Comparison of ENCODE assay signal across 23 cellular contexts in the genomic region with DNA sequence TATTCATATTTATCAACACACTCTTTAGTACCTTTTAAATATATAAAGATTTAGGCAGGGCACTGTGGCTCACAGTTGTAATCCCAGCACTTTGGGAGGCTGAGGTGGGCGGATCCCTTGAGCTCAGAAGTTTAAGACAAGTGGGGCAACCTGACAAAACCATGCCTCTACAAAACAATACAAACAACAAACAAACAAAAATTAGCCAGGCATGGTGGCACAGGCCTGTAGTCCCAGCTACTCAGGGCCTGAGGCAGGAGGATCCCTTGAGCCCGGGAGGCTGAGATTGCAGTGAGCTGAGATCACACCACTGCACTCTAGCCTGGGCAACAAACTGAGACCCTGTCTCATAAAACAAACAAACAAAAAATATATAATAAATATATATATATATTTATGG.
DNase-seq lines count a peak whose midpoint lies in the region; ATAC-seq, FAIRE-seq and TF ChIP-seq lines count a peak whose summit lies in the region.
"Had no signal": no experiment of that assay in that cellular context is flagged by ENCODE, and none has a peak within 500 bp of the region (broad histone marks: within the 10 kb centered on the region; RNA-seq: fewer than 3 reads in every experiment).

No MANE protein-coding gene starts in this region.

- RAD21 ChIA-PET in HCT116 (lab: Charles Lee; ENCODE audit: low non-redundant PET in 1 of 2, low total read pairs in 2 of 2, uncharacterized antibody in 2 of 2, unreplicated experiment in 2 of 2), result no interaction called here

- H2BK12ac ChIP-seq in H1 (ENCODE audit: low read depth, low read length), result no peak overlapping the region

- H3K9me3 Mint-ChIP-seq in neural progenitor cell, result no peaks in the 10 kb centered on the region

- H3K27ac Mint-ChIP-seq in neural progenitor cell, result no peak overlapping the region
- H3K27ac Mint-ChIP-seq: B cell; CD4-positive, CD25-positive, alpha-beta regulatory T cell; CD8-positive, alpha-beta T cell had no signal

- no peak overlapping the region for H2BK120ac ChIP-seq in H1 (replicated peaks; ENCODE audit: low read depth, low read length)

- H2AFZ ChIP-seq in HCT116 (ENCODE audit: low read depth, low read length, poor library complexity, severe bottlenecking) (peak overlapping the region; percentile 40), H1 (ENCODE audit: low read length) (no peak overlapping the region), neural progenitor cell (replicated peaks) (no peak overlapping the region), HepG2 (ENCODE audit: low read length) (no peak overlapping the region)

- H3K4me1 Mint-ChIP-seq in neural progenitor cell, result peaks cover 7% of the 10 kb centered on the region
- H3K4me1 Mint-ChIP-seq: B cell; CD4-positive, CD25-positive, alpha-beta regulatory T cell had no signal

- no peak for TF ChIP-seq POLR2A in HCT116 (IDR thresholded peaks at IDR 0.05; ENCODE audit: borderline replicate concordance, extremely low read depth, insufficient read depth, insufficient read length)
- TF ChIP-seq POLR2A in H1 (IDR thresholded peaks at IDR 0.05; ENCODE audit: control extremely low read depth in 1 of 2, low read depth in 2 of 2, low read length in 2 of 2), result no peak
- TF ChIP-seq POLR2A in HepG2 (IDR thresholded peaks at IDR 0.05; ENCODE audit: insufficient read depth in 1 of 2, low read depth in 2 of 2, low read length in 2 of 2), result no peak

- no peaks in the 10 kb centered on the region for H3K27me3 ChIP-seq in HCT116 (ENCODE audit: insufficient read depth, low read length)
- H3K27me3 ChIP-seq in H1 (replicated peaks in 1 of 4; ENCODE audit: control insufficient read depth in 3 of 4, extremely low read depth in 1 of 4, insufficient read depth in 3 of 4, low read length in 3 of 4), result no peaks in the 10 kb centered on the region
- H3K27me3 ChIP-seq in neural progenitor cell, result no peaks in the 10 kb centered on the region
- H3K27me3 ChIP-seq in HepG2 (ENCODE audit: control insufficient read depth in 1 of 2, insufficient read depth in 2 of 2, low read length in 2 of 2), result no peaks in the 10 kb centered on the region
- H3K27me3 ChIP-seq: BLaER1 had no signal

- H4K5ac ChIP-seq in H1 (ENCODE audit: insufficient read length, low read depth, low read length), result no peak overlapping the region

- no peak overlapping the region for H3K23ac ChIP-seq in H1 (ENCODE audit: insufficient read length)

- TF ChIP-seq CTCF in HCT116 (IDR thresholded peaks at IDR 0.05 in 2 of 3, conservative IDR thresholded peaks at IDR 0.05 in 1 of 3; ENCODE audit: borderline replicate concordance in 1 of 3, insufficient read depth in 1 of 3, low read depth in 2 of 3, low read length in 2 of 3) (no peak), H1 (IDR thresholded peaks at IDR 0.05; ENCODE audit: control extremely low read depth in 1 of 3, insufficient read depth in 1 of 3, low read depth in 1 of 3, low read length in 3 of 3) (no peak), neural progenitor cell (IDR thresholded peaks at IDR 0.05) (no peak), HepG2 (CRISPR knock-in tag; IDR thresholded peaks at IDR 0.05) (no peak)

- no peaks in the 10 kb centered on the region for H3K27me3 Mint-ChIP-seq in neural progenitor cell (ENCODE audit: insufficient read depth, low read depth)
- H3K27me3 Mint-ChIP-seq: B cell; CD4-positive, CD25-positive, alpha-beta regulatory T cell had no signal

- intact Hi-C loops in HCT116 (cut with micrococcal nuclease), result no loop called here
- intact Hi-C loops in HepG2 (cut with micrococcal nuclease; ENCODE audit: unreplicated experiment), result no loop called here

- no peak overlapping the region for H2BK5ac ChIP-seq in H1 (ENCODE audit: low read depth, low read length)

- H4K91ac ChIP-seq in H1 (replicated peaks; ENCODE audit: insufficient read length, low read length), result no peak overlapping the region

- in situ Hi-C loops in HepG2 (cut with HindIII; ENCODE audit: extremely low pct_ligation_motif_present, low pct_unique_long_range_greater_than_20kb), result no loop called here

- FAIRE-seq in H1 (lab: Jason Lieb, UNC) (no peak), HepG2 (lab: Jason Lieb, UNC) (no peak)
- FAIRE-seq: A204.1, GM12891, GM18507 had no signal

- H4K8ac ChIP-seq in H1 (ENCODE audit: extremely low read depth, insufficient read depth, low read length), result no peak overlapping the region

- no peaks in the 10 kb centered on the region for H3K9me2 ChIP-seq in HCT116 (ENCODE audit: insufficient read depth)

- no peak overlapping the region for H2BK15ac ChIP-seq in H1 (ENCODE audit: low read length)

- H3K36me3 ChIP-seq in HCT116 (ENCODE audit: control insufficient read depth in 1 of 2, insufficient read depth in 2 of 2, low read length in 2 of 2) (no peaks in the 10 kb centered on the region), H1 (ENCODE audit: control insufficient read depth in 2 of 4, insufficient read depth in 4 of 4, low read length in 3 of 4) (no peaks in the 10 kb centered on the region), neural progenitor cell (no peaks in the 10 kb centered on the region), HepG2 (replicated peaks in 1 of 2; ENCODE audit: control insufficient read depth in 1 of 2, insufficient read depth in 2 of 2, low read length in 2 of 2) (no peaks in the 10 kb centered on the region)
- H3K36me3 ChIP-seq: BLaER1, HAP-1 had no signal

- H3K79me2 ChIP-seq in HCT116 (ENCODE audit: insufficient read depth, low read length), result no peaks in the 10 kb centered on the region
- H3K79me2 ChIP-seq in H1 (ENCODE audit: control insufficient read depth in 1 of 2, insufficient read depth in 2 of 2, low read length in 2 of 2), result no peaks in the 10 kb centered on the region
- no peaks in the 10 kb centered on the region for H3K79me2 ChIP-seq in neural progenitor cell (ENCODE audit: low read depth)
- no peaks in the 10 kb centered on the region for H3K79me2 ChIP-seq in HepG2 (ENCODE audit: insufficient read depth, low read length)

- H3K27ac ChIP-seq in HCT116 (ENCODE audit: low read depth, low read length) (no peak overlapping the region), H1 (ENCODE audit: low read depth, low read length) (no peak overlapping the region), neural progenitor cell (no peak overlapping the region), HepG2 (ENCODE audit: extremely low read length, insufficient read depth, low read length) (no peak overlapping the region)
- H3K27ac ChIP-seq: 22Rv1, BLaER1, C4-2B had no signal

- H3K23me2 ChIP-seq in H1 (ENCODE audit: low read depth, low read length), result no peaks in the 10 kb centered on the region

- ATAC-seq in HCT116 (no peak), HepG2 (no peak)
- ATAC-seq: CD8-positive, alpha-beta T cell had no signal

- CTCF ChIA-PET in HCT116 (lab: Charles Lee) (no interaction called here), H1 (lab: Charles Lee; ENCODE audit: partially characterized antibody) (no interaction called here), HepG2 (lab: Yijun Ruan, JAX; ENCODE audit: low intra/inter-chr PET ratio, low total read pairs) (no interaction called here)

- H2BK20ac ChIP-seq in H1 (ENCODE audit: low read length), result no peak overlapping the region

- H3K4me3 Mint-ChIP-seq in neural progenitor cell, result no peak overlapping the region
- H3K4me3 Mint-ChIP-seq: B cell; CD4-positive, CD25-positive, alpha-beta regulatory T cell; CD8-positive, alpha-beta T cell had no signal

- POLR2A ChIA-PET in HCT116 (lab: Charles Lee) (no interaction called here), H1 (lab: Charles Lee; ENCODE audit: partially characterized antibody) (no interaction called here), HepG2 (lab: Yijun Ruan, JAX) (no interaction called here)

- 91% methylated on average over 2 of the region's 2 CpGs; no CpG with 5 or more reads in 1 of the 2 experiments for WGBS in H1 (ENCODE audit: extremely low coverage in 1 of 2, insufficient coverage in 1 of 2, insufficient read length in 1 of 2, insufficient replicate concordance in 2 of 2, low coverage in 1 of 2, low lambda C conversion rate in 2 of 2, missing lambda C conversion rate in 1 of 2), 2 experiments
- 3% methylated on average over 2 of the region's 2 CpGs for WGBS in HepG2 (ENCODE audit: low lambda C conversion rate)

- TF ChIP-seq EP300 in H1 (IDR thresholded peaks at IDR 0.05; ENCODE audit: borderline replicate concordance in 1 of 2, low read depth in 2 of 2, low read length in 2 of 2), result no peak
- no peak for TF ChIP-seq EP300 in HepG2 (IDR thresholded peaks at IDR 0.05; ENCODE audit: low read depth in 2 of 2, low read length in 2 of 2)
- no peak for TF ChIP-seq EP300 in HepG2 (CRISPR knock-in tag; IDR thresholded peaks at IDR 0.05; ENCODE audit: borderline replicate concordance)

- no peaks in the 10 kb centered on the region for H3K36me3 Mint-ChIP-seq in neural progenitor cell
- H3K36me3 Mint-ChIP-seq: CD4-positive, CD25-positive, alpha-beta regulatory T cell; CD8-positive, alpha-beta T cell had no signal

- BruUV-seq in HCT116 (replicated peaks; lab: Mats Ljungman, UMichigan) (no TSS peak), HepG2 (replicated peaks; lab: Mats Ljungman, UMichigan) (no TSS peak)

- no peak overlapping the region for H3K56ac ChIP-seq in H1 (replicated peaks; ENCODE audit: insufficient read length, low read depth, low read length)

- TF ChIP-seq RAD21 in HCT116 (IDR thresholded peaks at IDR 0.05; ENCODE audit: low read depth) (no peak), H1 (IDR thresholded peaks at IDR 0.05 in 1 of 2, conservative IDR thresholded peaks at IDR 0.05 in 1 of 2; ENCODE audit: low read depth in 2 of 2, low read length in 2 of 2) (no peak), HepG2 (CRISPR knock-in tag; IDR thresholded peaks at IDR 0.05) (no peak)

- no peak overlapping the region for H3K4ac ChIP-seq in H1 (replicated peaks; ENCODE audit: insufficient read length, low read depth, low read length)

- no peaks in the 10 kb centered on the region for H3K9me3 ChIP-seq in HCT116 (ENCODE audit: control insufficient read depth in 1 of 2, insufficient read depth in 1 of 2, low read depth in 1 of 2, low read length in 2 of 2)
- no peaks in the 10 kb centered on the region for H3K9me3 ChIP-seq in H1 (ENCODE audit: insufficient read depth in 2 of 2, low read depth in 1 of 2, low read length in 1 of 2)
- H3K9me3 ChIP-seq in neural progenitor cell (ENCODE audit: low read depth), result no peaks in the 10 kb centered on the region
- no peaks in the 10 kb centered on the region for H3K9me3 ChIP-seq in HepG2 (ENCODE audit: low read length)
- H3K9me3 ChIP-seq: BLaER1, Caco-2, HAP-1 had no signal

- H3K9ac ChIP-seq in HCT116 (ENCODE audit: low read length), result no peak overlapping the region
- H3K9ac ChIP-seq in H1 (replicated peaks in 1 of 4; ENCODE audit: extremely low read depth in 1 of 4, low read depth in 3 of 4, low read length in 3 of 4), result no peak overlapping the region
- H3K9ac ChIP-seq in neural progenitor cell, result no peak overlapping the region
- no peak overlapping the region for H3K9ac ChIP-seq in HepG2 (ENCODE audit: insufficient read depth, low read depth, low read length)
- H3K9ac ChIP-seq: BLaER1 had no signal

- DNase-seq in ELF-1 (ENCODE audit: low read depth, low spot score), result peak; percentile 62
- no peak for DNase-seq in HCT116 (ENCODE audit: low read depth, low spot score)
- no peak for DNase-seq in H1 (ENCODE audit: low read depth in 1 of 2, low spot score in 2 of 2)
- peak; percentile 15 for DNase-seq in neural progenitor cell (ENCODE audit: low spot score)
- no peak for DNase-seq in OCI-M1 (lab: John Stamatoyannopoulos, UW)
- DNase-seq in activated naive CD4-positive, alpha-beta T cell (lab: John Stamatoyannopoulos, UW), result no peak
- no peak for DNase-seq in DMS153 treated with DMSO at 0.1 percent for 48 hours (lab: John Stamatoyannopoulos, UW; ENCODE audit: unreplicated experiment)
- DNase-seq in HepG2 (ENCODE audit: low spot score), result no peak
- DNase-seq: Caco-2; CD4-positive, CD25-positive, alpha-beta regulatory T cell; CD8-positive, alpha-beta T cell; DMS153; DMS79; EL; GF-D8 had no signal

- no peak overlapping the region for H2AK5ac ChIP-seq in H1 (ENCODE audit: low read depth, low read length)

- H3K79me1 ChIP-seq in H1 (ENCODE audit: low read depth, low read length), result no peaks in the 10 kb centered on the region

- H3K4me2 ChIP-seq in HCT116 (ENCODE audit: low read length), result no peak overlapping the region
- no peak overlapping the region for H3K4me2 ChIP-seq in H1 (ENCODE audit: insufficient read depth in 1 of 2, low read depth in 2 of 2, low read length in 2 of 2)
- H3K4me2 ChIP-seq in neural progenitor cell, result no peak overlapping the region
- H3K4me2 ChIP-seq in HepG2 (ENCODE audit: low read depth, low read length), result no peak overlapping the region
- H3K4me2 ChIP-seq: BLaER1 had no signal

- H3F3A ChIP-seq in neural progenitor cell (ENCODE audit: low read depth), result no peaks in the 10 kb centered on the region

- H4K20me1 ChIP-seq in HCT116 (ENCODE audit: insufficient read depth) (no peaks in the 10 kb centered on the region), H1 (replicated peaks in 1 of 2; ENCODE audit: control insufficient read depth in 1 of 2, insufficient read depth in 2 of 2, low read length in 2 of 2) (no peaks in the 10 kb centered on the region), neural progenitor cell (ENCODE audit: low read depth) (no peaks in the 10 kb centered on the region), HepG2 (ENCODE audit: insufficient read depth, low read length) (no peaks in the 10 kb centered on the region)
- H4K20me1 ChIP-seq: BLaER1 had no signal

- H3K4me1 ChIP-seq in HCT116 (ENCODE audit: control insufficient read depth in 1 of 2, insufficient read depth in 2 of 2, low read length in 2 of 2) (no peaks in the 10 kb centered on the region), H1 (replicated peaks in 1 of 4; ENCODE audit: control insufficient read depth in 3 of 4, insufficient read depth in 4 of 4, low read length in 3 of 4) (peaks cover 0 to 8% (median 2%) of the 10 kb centered on the region in 4 experiments; a peak in 2 of 7 replicates), neural progenitor cell (peaks cover 8% of the 10 kb centered on the region), HepG2 (ENCODE audit: insufficient read depth, low read length) (no peaks in the 10 kb centered on the region)
- H3K4me1 ChIP-seq: BLaER1, Caco-2, HAP-1 had no signal

- no peak overlapping the region for H3K4me3 ChIP-seq in HCT116 (replicated peaks in 1 of 2; ENCODE audit: low read depth in 1 of 2, low read length in 2 of 2)
- H3K4me3 ChIP-seq in H1 (ENCODE audit: extremely low read depth in 1 of 4, insufficient read depth in 2 of 4, low read depth in 3 of 4, low read length in 4 of 4), result no peak overlapping the region
- no peak overlapping the region for H3K4me3 ChIP-seq in neural progenitor cell
- H3K4me3 ChIP-seq in HepG2 (replicated peaks in 1 of 3; ENCODE audit: insufficient read depth in 1 of 3, low read depth in 2 of 3, low read length in 3 of 3), result no peak overlapping the region
- H3K4me3 ChIP-seq: BLaER1, HAP-1 had no signal

- no peak overlapping the region for H3K14ac ChIP-seq in H1 (ENCODE audit: insufficient read length)

- peak overlapping the region; percentile 67; the same call in 1 of the 2 replicates for H3K18ac ChIP-seq in H1 (ENCODE audit: extremely low read depth, low read length)

Comparison
In these comparisons a context has a peak if more than half of its experiments do, and no peak if none do; other contexts are left out.
1. DNase-seq: peak in ELF-1 (single experiment) and neural progenitor cell (single experiment); none in HCT116 (single experiment), H1 (0 of 2), OCI-M1 (single experiment), activated naive CD4-positive, alpha-beta T cell (0 of 4), DMS153 treated with DMSO at 0.1 percent for 48 hours (single experiment) and HepG2 (single experiment).